Comparison of ENCODE assay signal across 8 cellular contexts in the genomic region with DNA sequence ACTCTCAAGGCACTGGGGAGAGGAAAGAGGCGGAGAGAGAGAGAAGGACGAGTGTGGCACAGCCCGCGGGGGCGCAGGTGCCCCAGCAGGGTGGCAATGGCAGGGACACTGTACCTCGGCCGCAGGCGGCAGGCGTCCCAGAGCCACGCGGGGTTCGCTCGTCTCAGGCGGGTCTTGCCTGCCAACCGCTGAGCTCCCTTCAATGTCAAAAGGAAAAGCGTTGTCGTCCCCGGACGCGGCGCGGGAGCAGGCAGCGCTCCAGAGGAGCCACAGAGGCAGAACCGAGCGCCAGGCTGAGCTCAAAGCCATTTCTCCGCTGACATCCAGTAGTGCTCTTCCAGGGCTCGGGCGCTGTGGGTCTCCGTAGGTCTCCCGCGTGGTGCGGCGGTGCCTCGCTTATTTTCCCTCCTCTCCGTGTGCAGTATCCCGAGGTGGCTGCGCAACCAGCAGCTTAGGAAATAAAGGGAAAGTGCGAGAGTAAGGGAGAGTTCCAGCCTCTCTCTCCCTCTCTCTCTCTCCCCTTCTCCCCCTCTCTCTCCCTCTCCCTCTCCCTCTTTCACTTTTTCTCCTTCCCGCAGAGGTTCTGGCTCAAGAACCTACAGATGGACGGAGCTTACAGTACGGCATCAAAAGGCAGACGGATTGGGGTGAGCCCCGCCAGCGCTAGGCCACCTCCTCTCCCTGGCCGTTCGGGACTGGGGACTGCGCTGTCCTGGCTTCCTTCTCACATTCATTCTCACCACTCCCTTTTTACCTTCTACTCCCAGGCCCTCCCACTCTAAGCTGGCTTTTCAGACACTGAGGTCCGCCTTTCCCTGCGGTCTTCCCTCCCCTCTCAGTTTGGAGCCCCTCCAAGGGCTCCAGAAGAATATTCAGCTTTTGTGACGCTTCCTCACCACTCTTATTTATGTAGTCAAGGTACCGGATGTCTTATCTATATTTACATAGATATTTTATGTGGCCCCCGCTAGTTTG. TPM values are rescaled to one million over a fixed set of nuclear protein-coding genes. Genes with fewer than 3 reads are reported as not detected.
DNase-seq lines count a peak whose midpoint lies in the region; ATAC-seq and TF ChIP-seq lines count a peak whose summit lies in the region.

A gene with protein sequence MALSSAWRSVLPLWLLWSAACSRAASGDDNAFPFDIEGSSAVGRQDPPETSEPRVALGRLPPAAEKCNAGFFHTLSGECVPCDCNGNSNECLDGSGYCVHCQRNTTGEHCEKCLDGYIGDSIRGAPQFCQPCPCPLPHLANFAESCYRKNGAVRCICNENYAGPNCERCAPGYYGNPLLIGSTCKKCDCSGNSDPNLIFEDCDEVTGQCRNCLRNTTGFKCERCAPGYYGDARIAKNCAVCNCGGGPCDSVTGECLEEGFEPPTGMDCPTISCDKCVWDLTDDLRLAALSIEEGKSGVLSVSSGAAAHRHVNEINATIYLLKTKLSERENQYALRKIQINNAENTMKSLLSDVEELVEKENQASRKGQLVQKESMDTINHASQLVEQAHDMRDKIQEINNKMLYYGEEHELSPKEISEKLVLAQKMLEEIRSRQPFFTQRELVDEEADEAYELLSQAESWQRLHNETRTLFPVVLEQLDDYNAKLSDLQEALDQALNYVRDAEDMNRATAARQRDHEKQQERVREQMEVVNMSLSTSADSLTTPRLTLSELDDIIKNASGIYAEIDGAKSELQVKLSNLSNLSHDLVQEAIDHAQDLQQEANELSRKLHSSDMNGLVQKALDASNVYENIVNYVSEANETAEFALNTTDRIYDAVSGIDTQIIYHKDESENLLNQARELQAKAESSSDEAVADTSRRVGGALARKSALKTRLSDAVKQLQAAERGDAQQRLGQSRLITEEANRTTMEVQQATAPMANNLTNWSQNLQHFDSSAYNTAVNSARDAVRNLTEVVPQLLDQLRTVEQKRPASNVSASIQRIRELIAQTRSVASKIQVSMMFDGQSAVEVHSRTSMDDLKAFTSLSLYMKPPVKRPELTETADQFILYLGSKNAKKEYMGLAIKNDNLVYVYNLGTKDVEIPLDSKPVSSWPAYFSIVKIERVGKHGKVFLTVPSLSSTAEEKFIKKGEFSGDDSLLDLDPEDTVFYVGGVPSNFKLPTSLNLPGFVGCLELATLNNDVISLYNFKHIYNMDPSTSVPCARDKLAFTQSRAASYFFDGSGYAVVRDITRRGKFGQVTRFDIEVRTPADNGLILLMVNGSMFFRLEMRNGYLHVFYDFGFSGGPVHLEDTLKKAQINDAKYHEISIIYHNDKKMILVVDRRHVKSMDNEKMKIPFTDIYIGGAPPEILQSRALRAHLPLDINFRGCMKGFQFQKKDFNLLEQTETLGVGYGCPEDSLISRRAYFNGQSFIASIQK (N-terminal part only) (minus strand): TSS at position 726 of the 975 bp plus-strand sequence. CDS start 417 bp downstream, at position 309.

- no peak within 1 kb of the TSS for H4K8ac ChIP-seq in mesendoderm (ENCODE audit: low read depth, low read length)

- H3K36me3 ChIP-seq in CD8-positive, alpha-beta memory T cell (ENCODE audit: insufficient read depth, low read length) = no peaks in the 10 kb centered on the region
- H3K36me3 ChIP-seq in mesendoderm (ENCODE audit: control insufficient read depth, insufficient read depth, low read length) (no peaks in the 10 kb centered on the region), testis (ENCODE audit: low read depth, missing control alignments) (no peaks in the 10 kb centered on the region)

- intact Hi-C loops in testis (cut with DNase I; ENCODE audit: low total_unique reads) = no loop called here

- H3K27me3 Mint-ChIP-seq in CD8-positive, alpha-beta memory T cell = peaks cover 22 to 70% of the 10 kb centered on the region in 2 donors

- H3K79me2 ChIP-seq in mesendoderm (ENCODE audit: control insufficient read depth, insufficient read depth, low read length) = no peaks in the 10 kb centered on the region

- peaks cover 20% of the 10 kb centered on the region for H3K27me3 ChIP-seq in CD8-positive, alpha-beta memory T cell (ENCODE audit: insufficient read depth, low read length, poor library complexity, severe bottlenecking)
- H3K27me3 ChIP-seq in mesendoderm (ENCODE audit: insufficient read depth, low read length, poor library complexity) (peaks cover 2% of the 10 kb centered on the region), testis (no peaks in the 10 kb centered on the region)

- no peak for DNase-seq in CD8-positive, alpha-beta memory T cell
- DNase-seq in HPDE6-E6E7 (ENCODE audit: extremely low spot score) = peak; percentile 33
- peak; percentile 31 for DNase-seq in epithelial cell of esophagus (ENCODE audit: low read depth)
- DNase-seq in mesendoderm = peak; percentile 68
- DNase-seq in testis = peak; percentile 62
- no peak for DNase-seq in dedifferentiated amniotic fluid mesenchymal stem cell (ENCODE audit: extremely low spot score)

- H3K18ac ChIP-seq in mesendoderm (ENCODE audit: low read length) = no peak within 1 kb of the TSS

- H3K9me3 Mint-ChIP-seq in CD8-positive, alpha-beta memory T cell = no peaks in the 10 kb centered on the region

- peak within 1 kb of the TSS; percentile 87 for H3K56ac ChIP-seq in mesendoderm (ENCODE audit: low read length)

- no peaks in the 10 kb centered on the region for H3K79me1 ChIP-seq in mesendoderm (ENCODE audit: low read length)

- POLR2A ChIA-PET in CD8-positive, alpha-beta memory T cell (lab: Charles Lee) = no interaction called here

- peak within 1 kb of the TSS in 3 of 8 donors; percentile 8 to 29 (median 15) for H3K27ac Mint-ChIP-seq in CD8-positive, alpha-beta memory T cell

- peak within 1 kb of the TSS; percentile 88 for H3K4me2 ChIP-seq in mesendoderm (ENCODE audit: low read length)

- no CpG with 5 or more reads among the region's 52 CpGs for WGBS in mesendoderm (ENCODE audit: extremely low coverage, insufficient coverage, low lambda C conversion rate)
- WGBS in testis, 2 donors = 1 to 2% methylated on average over 41 to 52 of the region's 52 CpGs

- TF ChIP-seq POLR2A in testis (IDR thresholded peaks at IDR 0.05) = no peak

- TF ChIP-seq CTCF in WI38 (IDR thresholded peaks at IDR 0.05; ENCODE audit: low read depth, low read length) (no peak), epithelial cell of esophagus (IDR thresholded peaks at IDR 0.05; ENCODE audit: insufficient read depth, low read depth, low read length, missing control alignments) (no peak), testis (IDR thresholded peaks at IDR 0.05) (no peak)

- no peaks in the 10 kb centered on the region for H3K36me3 Mint-ChIP-seq in CD8-positive, alpha-beta memory T cell

- no peaks in the 10 kb centered on the region for H3K4me1 ChIP-seq in CD8-positive, alpha-beta memory T cell (ENCODE audit: insufficient read depth, low read length)
- peaks cover 8% of the 10 kb centered on the region for H3K4me1 ChIP-seq in mesendoderm (ENCODE audit: control insufficient read depth, low read depth, low read length)
- peaks cover 18% of the 10 kb centered on the region for H3K4me1 ChIP-seq in testis

- H4K5ac ChIP-seq in mesendoderm (ENCODE audit: low read length) = no peak within 1 kb of the TSS

- no peak within 1 kb of the TSS for H2AK5ac ChIP-seq in mesendoderm (ENCODE audit: low read length)

- peaks cover 14 to 17% (median 17%) of the 10 kb centered on the region in 3 donors for H3K4me1 Mint-ChIP-seq in CD8-positive, alpha-beta memory T cell

- peak within 1 kb of the TSS; percentile 40 to 90 (median 74) for H3K4me3 Mint-ChIP-seq in CD8-positive, alpha-beta memory T cell

- H3K4ac ChIP-seq in mesendoderm (ENCODE audit: low read depth, low read length) = no peak within 1 kb of the TSS

- no peak within 1 kb of the TSS for H2BK15ac ChIP-seq in mesendoderm (replicated peaks; ENCODE audit: low read depth)

- no peak within 1 kb of the TSS for H3K4me3 ChIP-seq in CD8-positive, alpha-beta memory T cell (ENCODE audit: low read length)
- peak within 1 kb of the TSS; percentile 89 for H3K4me3 ChIP-seq in WI38 (ENCODE audit: low read depth, low read length)
- H3K4me3 ChIP-seq in epithelial cell of esophagus (ENCODE audit: low read length) = peak within 1 kb of the TSS; percentile 55
- H3K4me3 ChIP-seq in mesendoderm (ENCODE audit: low read length) = peak within 1 kb of the TSS; percentile 63
- H3K4me3 ChIP-seq in testis = peak within 1 kb of the TSS; percentile 69 to 82

- H2BK120ac ChIP-seq in mesendoderm (ENCODE audit: low read depth, low read length) = no peak within 1 kb of the TSS

- CTCF ChIA-PET in CD8-positive, alpha-beta memory T cell (lab: Charles Lee) = no interaction called here

- no peak for ATAC-seq in GM21528 (IDR thresholded peaks at IDR 0.05; ENCODE audit: low FRiP score, unreplicated experiment)

- no peak within 1 kb of the TSS for H3K23ac ChIP-seq in mesendoderm (ENCODE audit: low read length)

- H3K9ac ChIP-seq in mesendoderm (ENCODE audit: low read length) = peak within 1 kb of the TSS; percentile 68

- no peak within 1 kb of the TSS for H3K27ac ChIP-seq in CD8-positive, alpha-beta memory T cell (ENCODE audit: low read depth, low read length)
- H3K27ac ChIP-seq in mesendoderm (ENCODE audit: low read depth, low read length) (no peak within 1 kb of the TSS), testis (peak within 1 kb of the TSS; percentile 81 to 93)

- no peaks in the 10 kb centered on the region for H3K9me3 ChIP-seq in CD8-positive, alpha-beta memory T cell (ENCODE audit: low read length)
- no peaks in the 10 kb centered on the region for H3K9me3 ChIP-seq in testis

- H2BK5ac ChIP-seq in mesendoderm (ENCODE audit: low read length) = no peak within 1 kb of the TSS

RNA-seq across cellular contexts. Expression of the gene that starts here (rescaled TPM):
- not detected for total RNA-seq in CD8-positive, alpha-beta memory T cell
- not detected for polyA plus RNA-seq in CD8-positive, alpha-beta memory T cell
- 3.3 TPM for polyA plus RNA-seq in mesendoderm (2013, experiment 1 of 2)
- polyA plus RNA-seq in mesendoderm (2013, experiment 2 of 2) = 1.6 TPM
- 10 to 100 TPM; 49.2 to 61.0 TPM for total RNA-seq in testis
- polyA plus RNA-seq in testis (ENCODE audit: insufficient read depth, low read depth, low replicate concordance) = 37.6 TPM

Comparison
In these comparisons a context has a peak if more than half of its experiments do, and no peak if none do; other contexts are left out.
1. RNA of the gene that starts here (total RNA-seq): 49.2 to 61.0 TPM in testis; not detected in CD8-positive, alpha-beta memory T cell; every median in the first group is over 10 times any median in the second.
2. RNA of the gene that starts here (polyA plus RNA-seq): 37.6 TPM in testis (single experiment); not detected in CD8-positive, alpha-beta memory T cell (single experiment); every median in the first group is over 10 times any median in the second.
3. DNase-seq: peak in HPDE6-E6E7 (single experiment), epithelial cell of esophagus (single experiment), mesendoderm (single experiment) and testis (single experiment); none in CD8-positive, alpha-beta memory T cell (0 of 5) and dedifferentiated amniotic fluid mesenchymal stem cell (single experiment).
4. H3K27ac ChIP-seq: peak in testis (2 of 2); none in CD8-positive, alpha-beta memory T cell (single experiment) and mesendoderm (single experiment).